26 cellular contexts compared by ENCODE assay signal in genomic region chr1:60184521-60184920, GRCh38.
"Had no signal": no experiment of that assay in that cellular context is flagged by ENCODE, and none has a peak within 500 bp of the region (broad histone marks: within the 10 kb centered on the region; RNA-seq: fewer than 3 reads in every experiment).

No MANE protein-coding gene starts in this region.

- H3K27ac ChIP-seq: stomach, suprapubic skin, testis, thoracic aorta, thyroid gland, tibial artery, tibial nerve, transverse colon, upper lobe of left lung, upper lobe of right lung, uterus, vagina had no signal

- H3K4me1 ChIP-seq: stomach, suprapubic skin, testis, thyroid gland, tibial artery, tibial nerve, transverse colon, upper lobe of left lung, upper lobe of right lung, uterus, vagina had no signal

- DNase-seq: stimulated activated CD4-positive, alpha-beta T cell treated with anti-CD3 and anti-CD28 coated beads, Interleukin-2, amount 100 ng/mL, for 48 hours; stimulated activated CD4-positive, alpha-beta T cell treated with anti-CD3 and anti-CD28 coated beads, Interleukin-4, amount 100 ng/mL, for 1 hour; stimulated activated CD4-positive, alpha-beta T cell treated with anti-CD3 and anti-CD28 coated beads, Interleukin-4, amount 100 ng/mL, for 24 hours; stimulated activated CD4-positive, alpha-beta T cell treated with anti-CD3 and anti-CD28 coated beads, Interleukin-4, amount 100 ng/mL, for 4 hours; stimulated activated CD8-positive, alpha-beta memory T cell treated with anti-CD3 and anti-CD28 coated beads, Interleukin-4, amount 100 ng/mL, for 48 hours; stimulated activated naive B cell treated with anti-CD40 and anti-IgM and Interleukin-4, amounts not matched to agents 10 μg/mL and 1 μg/mL and 100 μg/mL, for 72 hours; stimulated activated naive CD4-positive, alpha-beta T cell; stimulated activated naive CD4-positive, alpha-beta T cell treated with Interleukin-2 at 50 U/mL for 16 hours; stimulated activated naive CD8-positive, alpha-beta T cell treated with anti-CD3 and anti-CD28 coated beads, Interleukin-15, amount 100 ng/mL, for 72 hours; stimulated activated naive CD8-positive, alpha-beta T cell treated with anti-CD3 and anti-CD28 coated beads, Interleukin-15, Interleukin-2, amounts not matched to agents 100 U/mL and 50 U/mL, for 24 hours; stomach; substantia nigra; testis; thyroid gland; tibial artery; transverse colon; trophoblast cell; upper lobe of left lung; upper lobe of right lung; uterus had no signal

- H3K9me3 ChIP-seq: suprapubic skin, testis, thyroid gland, upper lobe of right lung, uterus, vagina had no signal

- H3K4me3 ChIP-seq: stomach, suprapubic skin, testis, thoracic aorta, thyroid gland, tibial artery, tibial nerve, transverse colon, upper lobe of left lung, upper lobe of right lung, uterus, vagina had no signal

- ATAC-seq: stimulated activated effector memory CD8-positive, alpha-beta T cell treated with anti-CD3 and anti-CD28 coated beads, Interleukin-12 subunit alpha, Interleukin-12 subunit beta, amount 100 ng/mL, for 72 hours; stimulated activated memory B cell treated with anti-CD40 and anti-IgM and Interleukin-4, amounts not matched to agents 10 μg/mL and 1 μg/mL and 100 μg/mL, for 72 hours; stimulated activated naive B cell treated with anti-CD40 and anti-IgM and Interleukin-4, amounts not matched to agents 10 μg/mL and 1 μg/mL and 100 μg/mL, for 72 hours; stimulated activated naive CD8-positive, alpha-beta T cell treated with anti-CD3 and anti-CD28 coated beads, Interleukin-15, amount 100 ng/mL, for 72 hours; stimulated activated naive CD8-positive, alpha-beta T cell treated with anti-CD3 and anti-CD28 coated beads, Interleukin-15, Interleukin-2, amounts not matched to agents 100 U/mL and 50 U/mL, for 24 hours; upper lobe of right lung had no signal

- H3K27me3 ChIP-seq: stomach, suprapubic skin, testis, thyroid gland, tibial artery, tibial nerve, transverse colon, upper lobe of left lung, upper lobe of right lung, uterus, vagina had no signal
